ENCODE assay signal across 16 cellular contexts in genomic region chr6:97405818-97406409, GRCh38.
DNase-seq lines count a peak whose midpoint lies in the region; ATAC-seq and TF ChIP-seq lines count a peak whose summit lies in the region.
"Had no signal": no experiment of that assay in that cellular context is flagged by ENCODE, and none has a peak within 500 bp of the region (broad histone marks: within the 10 kb centered on the region; RNA-seq: fewer than 3 reads in every experiment).

No MANE protein-coding gene starts in this region.

- H3K27ac ChIP-seq in 22Rv1 (peak overlapping the region; percentile 75), VCaP (peak overlapping the region; percentile 47)
- H3K27ac ChIP-seq: C4-2B, PC-9 had no signal

- no peak overlapping the region for H3K4me3 Mint-ChIP-seq in T-helper 17 cell
- H3K4me3 Mint-ChIP-seq: T-cell had no signal

- H3K4me1 Mint-ChIP-seq in T-helper 17 cell: no peaks in the 10 kb centered on the region
- H3K4me1 Mint-ChIP-seq: T-cell had no signal

- peak; percentile 8 for DNase-seq in HuH-7 (ENCODE audit: low spot score)
- DNase-seq in medulla oblongata (ENCODE audit: extremely low spot score): peak; percentile 30
- DNase-seq in T-helper 17 cell: no peak
- no peak for DNase-seq in NCI-H82 treated with DMSO at 0.1 percent for 48 hours (lab: John Stamatoyannopoulos, UW; ENCODE audit: unreplicated experiment)
- no peak for DNase-seq in activated effector memory CD4-positive, alpha-beta T cell treated with Interleukin-2 at 50 U/mL for 16 hours
- DNase-seq: COR-L47, DMS53, HCEC 1CT, MM.1S, NCI-H524 treated with DMSO at 0.1 percent for 48 hours, PC-9, T-cell had no signal

- ATAC-seq in T-helper 17 cell (no peak), HG02870 (IDR thresholded peaks at IDR 0.05; ENCODE audit: unreplicated experiment) (no peak)
- ATAC-seq: T-cell had no signal

- no peaks in the 10 kb centered on the region for H3K36me3 Mint-ChIP-seq in T-helper 17 cell (ENCODE audit: low read depth)
- H3K36me3 Mint-ChIP-seq: T-cell had no signal

- H3K9me3 ChIP-seq in T-helper 17 cell (ENCODE audit: control insufficient read depth, low read length, poor library complexity, severe bottlenecking): no peaks in the 10 kb centered on the region

- no peak overlapping the region for H3K27ac Mint-ChIP-seq in T-helper 17 cell
- H3K27ac Mint-ChIP-seq: T-cell had no signal

- TF ChIP-seq CTCF in 22Rv1 (IDR thresholded peaks at IDR 0.05) (no peak), VCaP (conservative IDR thresholded peaks at IDR 0.05) (no peak)

- peaks cover 11% of the 10 kb centered on the region for H3K27me3 Mint-ChIP-seq in T-helper 17 cell

Comparison
In these comparisons a context has a peak if more than half of its experiments do, and no peak if none do; other contexts are left out.
1. DNase-seq: peak in HuH-7 (single experiment) and medulla oblongata (single experiment); none in T-helper 17 cell (0 of 3), NCI-H82 treated with DMSO at 0.1 percent for 48 hours (single experiment) and activated effector memory CD4-positive, alpha-beta T cell treated with Interleukin-2 at 50 U/mL for 16 hours (single experiment).